Comparison of ENCODE assay signal across 31 cellular contexts in the genomic region with DNA sequence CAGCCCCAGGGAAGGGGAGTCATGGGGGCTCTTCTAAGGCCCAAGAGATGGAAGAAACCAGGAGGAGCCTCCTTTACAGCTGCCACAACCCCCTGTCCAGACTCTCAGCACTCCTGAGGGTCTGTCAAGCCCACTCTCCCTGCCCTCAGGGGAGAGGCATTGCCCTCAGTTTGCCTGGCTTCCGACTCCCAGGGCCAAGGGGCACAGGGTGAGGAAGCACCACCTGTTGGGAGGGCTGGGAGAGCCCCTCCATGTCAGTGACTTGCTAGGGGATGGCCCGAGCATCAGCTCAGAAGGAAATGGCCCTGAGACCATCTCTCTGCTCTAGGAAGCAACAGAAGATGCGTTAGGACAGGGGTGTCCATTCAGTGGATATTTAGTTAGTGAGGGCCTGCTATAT. TPM values are rescaled to one million over a fixed set of nuclear protein-coding genes. Genes with fewer than 3 reads are reported as not detected.
DNase-seq lines count a peak whose midpoint lies in the region; ATAC-seq and TF ChIP-seq lines count a peak whose summit lies in the region.
"Had no signal": no experiment of that assay in that cellular context is flagged by ENCODE, and none has a peak within 500 bp of the region (broad histone marks: within the 10 kb centered on the region; RNA-seq: fewer than 3 reads in every experiment).

No MANE protein-coding gene starts in this region.

- H2AFZ ChIP-seq in mesenchymal stem cell (ENCODE audit: low read depth, low read length) = no peak overlapping the region

- peak overlapping the region in 1 of 2 experiments; percentile 34 for H3K23ac ChIP-seq in mesenchymal stem cell (ENCODE audit: low read length in 2 of 2)

- no peak overlapping the region for H2BK5ac ChIP-seq in mesenchymal stem cell (ENCODE audit: low read depth, low read length, poor library complexity, severe bottlenecking)

- H2AK5ac ChIP-seq in mesenchymal stem cell (ENCODE audit: low read length, severe bottlenecking) = peak overlapping the region; percentile 92

- CTCF ChIA-PET in activated naive CD4-positive, alpha-beta T cell treated with anti-CD3 and anti-CD28 coated beads, Interleukin-2, amount 10 ng/mL, durations not matched to agents 7 days and 5 days (lab: Charles Lee) = interaction anchor here (1.0 kb wide), 1 partner anchor 74 kb away, joined by 3 read pairs; no protein-coding TSS in a partner anchor

- H2BK120ac ChIP-seq in mesenchymal stem cell (ENCODE audit: low read depth, low read length) = no peak overlapping the region

- H3K14ac ChIP-seq in mesenchymal stem cell (ENCODE audit: low read length in 2 of 2) = no peak overlapping the region

- TF ChIP-seq CTCF in thyroid gland (IDR thresholded peaks at IDR 0.05) = no peak
- TF ChIP-seq CTCF in vagina (IDR thresholded peaks at IDR 0.05) = no peak

- no peaks in the 10 kb centered on the region for H3K36me3 Mint-ChIP-seq in activated naive CD4-positive, alpha-beta T cell treated with anti-CD3 and anti-CD28 coated beads, Interleukin-2, amount 10 ng/mL, durations not matched to agents 7 days and 5 days
- H3K36me3 Mint-ChIP-seq: activated naive CD4-positive, alpha-beta T cell treated with anti-CD3 and anti-CD28 coated beads, Interleukin-2, amount 50 U/mL, for 72 hours; naive B cell; stimulated activated memory B cell treated with anti-CD40 and anti-IgM and Interleukin-4, amounts not matched to agents 10 μg/mL and 1 μg/mL and 100 μg/mL, for 72 hours had no signal

- peak overlapping the region; percentile 23 for H2BK15ac ChIP-seq in mesenchymal stem cell (ENCODE audit: low read depth, poor library complexity, severe bottlenecking)

- 95% methylated on average over 3 of the region's 3 CpGs for WGBS in mesenchymal stem cell
- 90 to 97% methylated on average over 2 to 3 of the region's 3 CpGs for WGBS in thyroid gland, 2 donors

- ATAC-seq in GM21447 (IDR thresholded peaks at IDR 0.05; ENCODE audit: unreplicated experiment) = no peak
- ATAC-seq: activated naive CD4-positive, alpha-beta T cell treated with anti-CD3 and anti-CD28 coated beads, Interleukin-2, amount 50 U/mL, for 72 hours; left ventricle myocardium superior; psoas muscle; sciatic nerve; stimulated activated memory B cell treated with anti-CD40 and anti-IgM and Interleukin-4, amounts not matched to agents 10 μg/mL and 1 μg/mL and 100 μg/mL, for 72 hours had no signal

- H4K20me1 ChIP-seq in BLaER1 treated with 17β-estradiol and CSF1 and Interleukin-3, amounts not matched to agents 10 nM and 100 nM = no peaks in the 10 kb centered on the region
- H4K20me1 ChIP-seq: BLaER1 had no signal

- no peaks in the 10 kb centered on the region for H3K9me3 Mint-ChIP-seq in activated naive CD4-positive, alpha-beta T cell treated with anti-CD3 and anti-CD28 coated beads, Interleukin-2, amount 10 ng/mL, durations not matched to agents 7 days and 5 days
- H3K9me3 Mint-ChIP-seq: activated T-helper 2 cell treated with anti-CD3 and anti-CD28 coated beads, Interferon-gamma antibody, Interleukin-2, Interleukin-4, amounts not matched to agents 10 μg/mL and 5 μg/mL and 100 μg/mL, durations not matched to agents 14 hours and 24 hours and 36 hours; stimulated activated memory B cell treated with anti-CD40 and anti-IgM and Interleukin-4, amounts not matched to agents 10 μg/mL and 1 μg/mL and 100 μg/mL, for 72 hours had no signal

- no peak overlapping the region for H3K4me3 Mint-ChIP-seq in activated naive CD4-positive, alpha-beta T cell treated with anti-CD3 and anti-CD28 coated beads, Interleukin-2, amount 10 ng/mL, durations not matched to agents 7 days and 5 days
- H3K4me3 Mint-ChIP-seq: IgD-negative memory B cell; naive B cell; stimulated activated memory B cell treated with anti-CD40 and anti-IgM and Interleukin-4, amounts not matched to agents 10 μg/mL and 1 μg/mL and 100 μg/mL, for 72 hours had no signal

- peak overlapping the region in 1 of 11 experiments; percentile 31; a peak in 1 of 22 replicates for H3K9ac ChIP-seq in BLaER1 treated with 17β-estradiol and CSF1 and Interleukin-3, amounts not matched to agents 10 nM and 100 nM
- H3K9ac ChIP-seq in adipocyte (ENCODE audit: low read length) (peak overlapping the region; percentile 59), mesenchymal stem cell (ENCODE audit: low read length) (peak overlapping the region; percentile 20)
- H3K9ac ChIP-seq: BLaER1 had no signal

- peaks cover 46% of the 10 kb centered on the region for H3K4me1 Mint-ChIP-seq in activated naive CD4-positive, alpha-beta T cell treated with anti-CD3 and anti-CD28 coated beads, Interleukin-2, amount 10 ng/mL, durations not matched to agents 7 days and 5 days

- no peak overlapping the region for H3K27ac Mint-ChIP-seq in activated naive CD4-positive, alpha-beta T cell treated with anti-CD3 and anti-CD28 coated beads, Interleukin-2, amount 10 ng/mL, durations not matched to agents 7 days and 5 days
- H3K27ac Mint-ChIP-seq: activated naive CD4-positive, alpha-beta T cell treated with anti-CD3 and anti-CD28 coated beads, Interleukin-2, amount 50 U/mL, for 72 hours; activated T-helper 2 cell treated with anti-CD3 and anti-CD28 coated beads, Interferon-gamma antibody, Interleukin-2, Interleukin-4, amounts not matched to agents 10 μg/mL and 5 μg/mL and 100 μg/mL, durations not matched to agents 14 hours and 24 hours and 36 hours; IgD-negative memory B cell; naive B cell; stimulated activated memory B cell treated with anti-CD40 and anti-IgM and Interleukin-4, amounts not matched to agents 10 μg/mL and 1 μg/mL and 100 μg/mL, for 72 hours had no signal

- no peak for TF ChIP-seq POLR2A in thyroid gland (IDR thresholded peaks at IDR 0.05)
- no peak for TF ChIP-seq POLR2A in vagina (IDR thresholded peaks at IDR 0.05)

- peaks cover 34 to 92% (median 52%) of the 10 kb centered on the region in 10 experiments for H3K4me1 ChIP-seq in BLaER1 treated with 17β-estradiol and CSF1 and Interleukin-3, amounts not matched to agents 10 nM and 100 nM
- H3K4me1 ChIP-seq in adipocyte (ENCODE audit: control insufficient read depth, insufficient read depth, low read length) = peaks cover 67% of the 10 kb centered on the region
- peaks cover 52% of the 10 kb centered on the region for H3K4me1 ChIP-seq in mesenchymal stem cell (ENCODE audit: control insufficient read depth, insufficient read depth, low read depth, low read length)
- H3K4me1 ChIP-seq in thyroid gland = peaks cover 67 to 89% of the 10 kb centered on the region in 2 donors
- H3K4me1 ChIP-seq in vagina = peaks cover 67% of the 10 kb centered on the region
- H3K4me1 ChIP-seq: colonic mucosa had no signal

- intact Hi-C loops in thyroid gland (cut with DNase I) = no loop called here
- intact Hi-C loops in vagina (cut with DNase I) = no loop called here

- peak overlapping the region in 1 of 2 experiments; percentile 81 for H2BK12ac ChIP-seq in mesenchymal stem cell (ENCODE audit: low read length in 2 of 2)

- no peak overlapping the region for H4K91ac ChIP-seq in mesenchymal stem cell (ENCODE audit: low read length)

- peak overlapping the region in 9 of 11 experiments; percentile 54 to 97 (median 88); a peak in 15 of 22 replicates for H3K27ac ChIP-seq in BLaER1 treated with 17β-estradiol and CSF1 and Interleukin-3, amounts not matched to agents 10 nM and 100 nM
- peak overlapping the region; percentile 25 for H3K27ac ChIP-seq in mesenchymal stem cell (ENCODE audit: low read length, poor library complexity, severe bottlenecking)
- H3K27ac ChIP-seq in thyroid gland = peak overlapping the region; percentile 96
- no peak overlapping the region for H3K27ac ChIP-seq in vagina
- H3K27ac ChIP-seq: BLaER1, colonic mucosa, Peyer's patch, psoas muscle, VCaP had no signal

- H3K36me3 ChIP-seq in BLaER1 treated with 17β-estradiol and CSF1 and Interleukin-3, amounts not matched to agents 10 nM and 100 nM = no peaks in the 10 kb centered on the region
- H3K36me3 ChIP-seq in adipocyte (ENCODE audit: control insufficient read depth, insufficient read depth, low read length, severe bottlenecking) = peaks cover 4% of the 10 kb centered on the region
- peaks cover 24 to 35% of the 10 kb centered on the region in 2 experiments for H3K36me3 ChIP-seq in mesenchymal stem cell (ENCODE audit: control insufficient read depth in 1 of 2, insufficient read depth in 2 of 2, low read depth in 1 of 2, low read length in 2 of 2)
- no peaks in the 10 kb centered on the region for H3K36me3 ChIP-seq in thyroid gland
- no peaks in the 10 kb centered on the region for H3K36me3 ChIP-seq in vagina
- H3K36me3 ChIP-seq: BLaER1, colonic mucosa, HAP-1, Peyer's patch had no signal

- H3K18ac ChIP-seq in mesenchymal stem cell (ENCODE audit: low read depth in 1 of 2, low read length in 2 of 2) = peak overlapping the region; percentile 6 to 85

- no peak overlapping the region for H3K4me3 ChIP-seq in BLaER1 treated with 17β-estradiol and CSF1 and Interleukin-3, amounts not matched to agents 10 nM and 100 nM
- H3K4me3 ChIP-seq in adipocyte (ENCODE audit: low read length) = no peak overlapping the region
- no peak overlapping the region for H3K4me3 ChIP-seq in mesenchymal stem cell (ENCODE audit: insufficient read depth in 1 of 2, low read depth in 1 of 2, low read length in 2 of 2)
- no peak overlapping the region for H3K4me3 ChIP-seq in thyroid gland (replicated peaks in 1 of 3)
- H3K4me3 ChIP-seq in vagina = no peak overlapping the region
- H3K4me3 ChIP-seq: BLaER1, colonic mucosa, HAP-1, Peyer's patch, psoas muscle had no signal

- peaks cover 3% of the 10 kb centered on the region for H3K79me1 ChIP-seq in mesenchymal stem cell (replicated peaks; ENCODE audit: low read length, poor library complexity, severe bottlenecking)

- no peak overlapping the region for H4K8ac ChIP-seq in mesenchymal stem cell (ENCODE audit: low read length)

- no peaks in the 10 kb centered on the region for H3K27me3 ChIP-seq in BLaER1 treated with 17β-estradiol and CSF1 and Interleukin-3, amounts not matched to agents 10 nM and 100 nM
- H3K27me3 ChIP-seq in adipocyte (replicated peaks; ENCODE audit: control insufficient read depth, insufficient read depth, low read length) = no peaks in the 10 kb centered on the region
- no peaks in the 10 kb centered on the region for H3K27me3 ChIP-seq in mesenchymal stem cell (ENCODE audit: control insufficient read depth in 1 of 2, insufficient read depth in 1 of 2, low read length in 2 of 2)
- no peaks in the 10 kb centered on the region for H3K27me3 ChIP-seq in thyroid gland
- H3K27me3 ChIP-seq in vagina = no peaks in the 10 kb centered on the region
- H3K27me3 ChIP-seq: BLaER1, colonic mucosa, Peyer's patch had no signal

- H3K4me2 ChIP-seq in BLaER1 treated with 17β-estradiol and CSF1 and Interleukin-3, amounts not matched to agents 10 nM and 100 nM = peak overlapping the region in 8 of 11 experiments; percentile 73 to 94 (median 88); a peak in 14 of 22 replicates
- H3K4me2 ChIP-seq in mesenchymal stem cell (ENCODE audit: low read length, poor library complexity, severe bottlenecking) = no peak overlapping the region

- no peaks in the 10 kb centered on the region for H3K9me3 ChIP-seq in BLaER1 treated with 17β-estradiol and CSF1 and Interleukin-3, amounts not matched to agents 10 nM and 100 nM (replicated peaks in 1 of 11)
- no peaks in the 10 kb centered on the region for H3K9me3 ChIP-seq in adipocyte (ENCODE audit: control insufficient read depth, low read length)
- H3K9me3 ChIP-seq in mesenchymal stem cell (ENCODE audit: control insufficient read depth, low read length) = no peaks in the 10 kb centered on the region
- H3K9me3 ChIP-seq in thyroid gland = no peaks in the 10 kb centered on the region
- H3K9me3 ChIP-seq in vagina = no peaks in the 10 kb centered on the region
- H3K9me3 ChIP-seq: BLaER1, colonic mucosa, HAP-1, Peyer's patch, psoas muscle had no signal

- no peak for DNase-seq in adipocyte (ENCODE audit: low read depth)
- no peak for DNase-seq in mesenchymal stem cell
- no peak for DNase-seq in thyroid gland
- DNase-seq in vagina (ENCODE audit: extremely low spot score in 2 of 2) = no peak
- DNase-seq in activated naive CD4-positive, alpha-beta T cell treated with anti-CD3 and anti-CD28 coated beads, Interleukin-2, amount 10 ng/mL, durations not matched to agents 7 days and 5 days = no peak
- DNase-seq in HUDEP-2 (lab: John Stamatoyannopoulos, UW; ENCODE audit: unreplicated experiment in 76 of 76) = no peak
- DNase-seq: activated CD4-positive, alpha-beta T cell treated with anti-CD3 and anti-CD28 coated beads for 4 hours; activated T-cell treated with anti-CD3 and anti-CD28 coated beads for 4 hours; colonic mucosa; DMS153; effector memory CD4-positive, alpha-beta T cell; left ventricle myocardium superior; midbrain; naive B cell; NCI-H146; NCI-H2107; NCI-H748 treated with DMSO at 0.1 percent for 48 hours; substantia nigra; T-helper 9 cell had no signal

- peak overlapping the region; percentile 19 to 71 for H3K4ac ChIP-seq in mesenchymal stem cell (ENCODE audit: low read depth in 1 of 2, low read length in 2 of 2)

- H3K27me3 Mint-ChIP-seq in activated naive CD4-positive, alpha-beta T cell treated with anti-CD3 and anti-CD28 coated beads, Interleukin-2, amount 10 ng/mL, durations not matched to agents 7 days and 5 days = peaks cover 49% of the 10 kb centered on the region

RNA-seq across cellular contexts. Expression of a gene that starts 36.1 kb away (rescaled TPM):
- polyA plus RNA-seq in mesenchymal stem cell (2013, experiment 1 of 2) = 16.6 TPM
- 16.0 TPM for polyA plus RNA-seq in mesenchymal stem cell (2013, experiment 2 of 2)
- total RNA-seq in thyroid gland (100 to 1,000 TPM in 3 of 4 donors, 10 to 100 TPM in 1; 81.3 to 240 (median 189) TPM), vagina (52.5 TPM)
